7 cellular contexts compared by ENCODE assay signal in genomic region chrX:120251471-120252011, GRCh38. TPM values are rescaled to one million over a fixed set of nuclear protein-coding genes. Genes with fewer than 3 reads are reported as not detected.
DNase-seq lines count a peak whose midpoint lies in the region; ATAC-seq and TF ChIP-seq lines count a peak whose summit lies in the region.

No MANE protein-coding gene starts in this region.

- peaks cover 3% of the 10 kb centered on the region for H3K27me3 Mint-ChIP-seq in endothelial cell (ENCODE audit: unreplicated experiment)

- H3K4me3 ChIP-seq in GM08714 (ENCODE audit: low read length) (peak overlapping the region; percentile 75), mononuclear cell (ENCODE audit: low read length) (peak overlapping the region; percentile 73), thoracic aorta (peak overlapping the region; percentile 76)

- no peaks in the 10 kb centered on the region for H3K9me3 Mint-ChIP-seq in endothelial cell (ENCODE audit: unreplicated experiment)

- DNase-seq in M059J (ENCODE audit: low read depth) (peak; percentile 50), endothelial cell (ENCODE audit: low spot score) (peak; percentile 8), thoracic aorta (ENCODE audit: low spot score) (no peak)
- DNase-seq in activated CD4-positive, alpha-beta T cell treated with anti-CD3 and anti-CD28 coated beads for 4 hours: peak; percentile 3 to 7

- no peaks in the 10 kb centered on the region for H3K4me1 ChIP-seq in mononuclear cell (ENCODE audit: insufficient read depth, low read length)
- H3K4me1 ChIP-seq in thoracic aorta (ENCODE audit: control insufficient read depth in 1 of 2, low read depth in 2 of 2): no peaks in the 10 kb centered on the region

- H3K4me3 Mint-ChIP-seq in endothelial cell (ENCODE audit: unreplicated experiment): peak overlapping the region; percentile 98

- H3K27ac ChIP-seq in thoracic aorta: peak overlapping the region; percentile 86 to 87

- H3K27me3 ChIP-seq in mononuclear cell (ENCODE audit: insufficient read depth, low read length) (no peaks in the 10 kb centered on the region), thoracic aorta (replicated peaks; ENCODE audit: insufficient read depth) (no peaks in the 10 kb centered on the region)

- peak overlapping the region; percentile 88 for H3K27ac Mint-ChIP-seq in endothelial cell (ENCODE audit: unreplicated experiment)

- TF ChIP-seq CTCF in endothelial cell (IDR thresholded peaks at IDR 0.05; ENCODE audit: unreplicated experiment): no peak
- no peak for TF ChIP-seq CTCF in thoracic aorta (IDR thresholded peaks at IDR 0.05)

- H3K36me3 Mint-ChIP-seq in endothelial cell (ENCODE audit: low read depth, unreplicated experiment): peaks cover 3% of the 10 kb centered on the region

- peaks cover 9% of the 10 kb centered on the region for H3K4me1 Mint-ChIP-seq in endothelial cell (ENCODE audit: unreplicated experiment)

- H3K9me3 ChIP-seq in mononuclear cell (ENCODE audit: low read depth, low read length): no peaks in the 10 kb centered on the region
- no peaks in the 10 kb centered on the region for H3K9me3 ChIP-seq in thoracic aorta

- peaks cover 3% of the 10 kb centered on the region for H3K36me3 ChIP-seq in thoracic aorta

- ATAC-seq in thoracic aorta (ENCODE audit: insufficient number of reproducible peaks, low FRiP score, low read depth) (no peak), HG02642 (IDR thresholded peaks at IDR 0.05; ENCODE audit: poor library complexity, unreplicated experiment) (no peak)

RNA-seq across cellular contexts. Expression of gene ZBTB33, which starts 0.9 kb away (rescaled TPM):
- 37.6 and 43.5 TPM in 2 replicates for total RNA-seq in M059J (2014; rRNA removed; shearing (Covaris generic))
- total RNA-seq in endothelial cell (ENCODE audit: unreplicated experiment) (21.0 TPM), mononuclear cell (52.8 TPM), thoracic aorta (10 to 100 TPM in 1 of 2 donors, 1 to 10 TPM in 1; 6.4 to 15.4 TPM)

RNA-seq across cellular contexts. Expression of gene TMEM255A, which starts 59.7 kb away (rescaled TPM):
- total RNA-seq in M059J (2014; rRNA removed; shearing (Covaris generic)): 1.9 and 2.6 TPM in 2 replicates
- total RNA-seq in endothelial cell (ENCODE audit: unreplicated experiment): 0.13 TPM
- total RNA-seq in mononuclear cell: 0.21 TPM
- total RNA-seq in thoracic aorta: 1 to 10 TPM; 1.1 TPM
